ENCODE assay signal across 25 cellular contexts in the genomic region with DNA sequence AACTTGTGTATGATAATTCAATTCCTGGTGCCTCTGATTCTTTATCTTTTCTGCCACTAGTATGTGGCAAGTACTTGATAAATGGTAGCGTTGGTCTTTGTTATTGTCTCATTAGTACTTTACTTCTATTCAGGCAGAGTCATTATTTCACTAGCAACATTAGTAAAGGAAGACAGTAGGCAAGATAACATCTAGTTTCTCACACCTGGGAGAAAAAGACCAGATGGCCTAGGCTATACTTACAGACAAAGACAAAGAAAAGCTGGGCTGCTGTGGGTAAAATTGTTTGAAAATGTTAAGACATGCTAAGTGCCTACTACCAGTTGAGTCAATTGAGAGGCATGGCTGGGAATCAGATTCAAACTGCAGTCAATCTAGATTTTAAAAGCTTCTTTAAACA.
DNase-seq lines count a peak whose midpoint lies in the region; ATAC-seq, FAIRE-seq and TF ChIP-seq lines count a peak whose summit lies in the region.
"Had no signal": no experiment of that assay in that cellular context is flagged by ENCODE, and none has a peak within 500 bp of the region (broad histone marks: within the 10 kb centered on the region; RNA-seq: fewer than 3 reads in every experiment).

No MANE protein-coding gene starts in this region.

- no peaks in the 10 kb centered on the region for H3K9me3 Mint-ChIP-seq in CD8-positive, alpha-beta T cell
- H3K9me3 Mint-ChIP-seq: activated naive CD4-positive, alpha-beta T cell treated with anti-CD3 and anti-CD28 coated beads, Interleukin-2, amount 50 U/mL, for 72 hours; activated T-cell treated with anti-CD3 and anti-CD28 coated beads, Interleukin-2, amount 50 U/mL, for 72 hours; neural crest cell; T-helper 2 cell treated with Interferon-gamma antibody and Interleukin-4, amounts not matched to agents 5 μg/mL and 100 μg/mL, for 36 hours had no signal

- no peaks in the 10 kb centered on the region for H3K79me2 ChIP-seq in GM12878 (ENCODE audit: control insufficient read depth, insufficient read depth, low read length)

- H4K20me1 ChIP-seq in GM12878 (ENCODE audit: control insufficient read depth, insufficient read depth), result no peaks in the 10 kb centered on the region

- BruUV-seq in GM12878 (replicated peaks; lab: Mats Ljungman, UMichigan), result no TSS peak

- H3K27me3 Mint-ChIP-seq in CD8-positive, alpha-beta T cell (ENCODE audit: low read depth), result no peaks in the 10 kb centered on the region
- H3K27me3 Mint-ChIP-seq: progenitor cell of endocrine pancreas had no signal

- no peak overlapping the region for H3K27ac Mint-ChIP-seq in CD8-positive, alpha-beta T cell
- H3K27ac Mint-ChIP-seq: activated naive CD4-positive, alpha-beta T cell treated with anti-CD3 and anti-CD28 coated beads, Interleukin-2, amount 50 U/mL, for 72 hours; activated T-cell treated with anti-CD3 and anti-CD28 coated beads, Interleukin-2, amount 50 U/mL, for 72 hours; progenitor cell of endocrine pancreas; T-helper 2 cell treated with Interferon-gamma antibody and Interleukin-4, amounts not matched to agents 5 μg/mL and 100 μg/mL, for 36 hours had no signal

- no peak overlapping the region for H3K4me3 ChIP-seq in GM12878
- H3K4me3 ChIP-seq in CD8-positive, alpha-beta T cell (ENCODE audit: low read depth, low read length), result no peak overlapping the region
- H3K4me3 ChIP-seq: heart left ventricle, MG63, mucosa of descending colon, Peyer's patch, skin epidermis, stomach had no signal

- RAD21 ChIA-PET in GM12878 (lab: Charles Lee; ENCODE audit: unreplicated experiment), result interaction anchor here (1.1 to 11.0 kb wide), 11 partner anchors 8 to 331 kb away, joined by 3 to 221 read pairs (median 5); a partner anchor contains a TSS

- H3K4me2 ChIP-seq in GM12878 (ENCODE audit: control insufficient read depth, insufficient read depth), result no peak overlapping the region
- H3K4me2 ChIP-seq: SK-N-SH had no signal

- no peak for TF ChIP-seq RAD21 in GM12878 (IDR thresholded peaks at IDR 0.05; ENCODE audit: insufficient read depth, low read depth, low read length)

- POLR2A ChIA-PET in GM12878 (lab: Charles Lee), result interaction anchor here (1.0 to 1.7 kb wide), 4 partner anchors 10 to 75 kb away, joined by 3 to 9 read pairs (median 4); no protein-coding TSS in a partner anchor
- POLR2A ChIA-PET in CD8-positive, alpha-beta T cell (lab: Charles Lee), result no interaction called here

- no peak for FAIRE-seq in GM12878 (lab: Jason Lieb, UNC)
- FAIRE-seq: colon had no signal

- H3K4me1 Mint-ChIP-seq in CD8-positive, alpha-beta T cell (ENCODE audit: low read depth), result peaks cover 2% of the 10 kb centered on the region
- H3K4me1 Mint-ChIP-seq: neural crest cell had no signal

- no peaks in the 10 kb centered on the region for H3K4me1 ChIP-seq in GM12878 (ENCODE audit: control insufficient read depth, insufficient read depth, low read length)
- H3K4me1 ChIP-seq in CD8-positive, alpha-beta T cell (ENCODE audit: insufficient read depth, low read length), result no peaks in the 10 kb centered on the region
- H3K4me1 ChIP-seq: heart left ventricle, Peyer's patch, stomach had no signal

- intact Hi-C loops in GM12878 (cut with micrococcal nuclease; ENCODE audit: unreplicated experiment), result no loop called here
- intact Hi-C loops in CD8-positive, alpha-beta T cell (cut with DNase I, micrococcal nuclease), result no loop called here

- CTCF ChIA-PET in GM12878 (lab: Yijun Ruan, JAX), result interaction anchor here (0.7 to 1.9 kb wide), 9 partner anchors 11 to 284 kb away, joined by 3 to 6 read pairs (median 3); no protein-coding TSS in a partner anchor
- CTCF ChIA-PET in CD8-positive, alpha-beta T cell (lab: Charles Lee), result no interaction called here

- 38% methylated on average over 1 of the region's 1 CpG for WGBS in GM12878 (ENCODE audit: insufficient coverage, insufficient replicate concordance, low lambda C conversion rate, missing lambda C conversion rate)

- no peak overlapping the region for H3K27ac ChIP-seq in GM12878 (ENCODE audit: control insufficient read depth, insufficient read depth)
- no peak overlapping the region for H3K27ac ChIP-seq in CD8-positive, alpha-beta T cell (ENCODE audit: low read depth, low read length)
- H3K27ac ChIP-seq: heart left ventricle, Peyer's patch, skin epidermis, stomach had no signal

- H3K4me3 Mint-ChIP-seq in CD8-positive, alpha-beta T cell, result no peak overlapping the region
- H3K4me3 Mint-ChIP-seq: activated T-cell treated with anti-CD3 and anti-CD28 coated beads, Interleukin-2, amount 50 U/mL, for 72 hours; neural crest cell; T-helper 2 cell treated with Interferon-gamma antibody and Interleukin-4, amounts not matched to agents 5 μg/mL and 100 μg/mL, for 36 hours had no signal

- no peak for DNase-seq in GM12878 (ENCODE audit: low read depth, low spot score)
- no peak for DNase-seq in DMS79 (lab: John Stamatoyannopoulos, UW)
- no peak for DNase-seq in CD8-positive, alpha-beta T cell
- DNase-seq in activated CD8-positive, alpha-beta memory T cell treated with anti-CD3 and anti-CD28 coated beads, Interleukin-2, amount 50 U/mL, for 4 hours, result no peak
- DNase-seq: activated T-cell treated with anti-CD3 and anti-CD28 coated beads, Interleukin-2, amount 50 U/mL, for 72 hours; Calu3; heart left ventricle; left ventricle myocardium superior; MG63; mucosa of descending colon; NCI-H1694; Peyer's patch; SK-N-SH; stimulated activated CD4-positive, alpha-beta T cell treated with anti-CD3 and anti-CD28 coated beads, Interleukin-4, amount 100 ng/mL, for 1 hour; stomach; trophoblast cell had no signal

- no peak for TF ChIP-seq POLR2A in GM12878 (IDR thresholded peaks at IDR 0.05; ENCODE audit: low read depth, low read length)

- H2AFZ ChIP-seq in GM12878 (ENCODE audit: control insufficient read depth, low read depth, low read length), result no peak overlapping the region

- H3K9me3 ChIP-seq in GM12878 (replicated peaks; ENCODE audit: control insufficient read depth, insufficient read depth, low read length), result no peaks in the 10 kb centered on the region
- no peaks in the 10 kb centered on the region for H3K9me3 ChIP-seq in CD8-positive, alpha-beta T cell (ENCODE audit: low read length)
- H3K9me3 ChIP-seq: heart left ventricle, MG63, mucosa of descending colon, Peyer's patch, SK-N-SH, stomach had no signal

- H3K9ac ChIP-seq in GM12878 (ENCODE audit: control insufficient read depth, insufficient read depth, low read length), result no peak overlapping the region
- H3K9ac ChIP-seq: SK-N-SH had no signal

- TF ChIP-seq EP300 in GM12878 (IDR thresholded peaks at IDR 0.05; ENCODE audit: borderline replicate concordance in 1 of 2, control insufficient read depth in 1 of 2, low read depth in 2 of 2, low read length in 2 of 2), result no peak

- in situ Hi-C loops in GM12878 (cut with MboI), result no loop called here

- no peaks in the 10 kb centered on the region for H3K36me3 Mint-ChIP-seq in CD8-positive, alpha-beta T cell
- H3K36me3 Mint-ChIP-seq: activated naive CD4-positive, alpha-beta T cell treated with anti-CD3 and anti-CD28 coated beads, Interleukin-2, amount 50 U/mL, for 72 hours had no signal

- no peaks in the 10 kb centered on the region for H3K36me3 ChIP-seq in GM12878 (ENCODE audit: control insufficient read depth in 2 of 2, insufficient read depth in 2 of 2, low read length in 1 of 2)
- H3K36me3 ChIP-seq in CD8-positive, alpha-beta T cell (ENCODE audit: insufficient read depth, low read length), result no peaks in the 10 kb centered on the region
- H3K36me3 ChIP-seq: heart left ventricle, MG63, Peyer's patch, stomach had no signal

- no peaks in the 10 kb centered on the region for H3K27me3 ChIP-seq in GM12878 (replicated peaks in 1 of 2; ENCODE audit: control insufficient read depth in 2 of 2, insufficient read depth in 2 of 2, low read length in 1 of 2)
- no peaks in the 10 kb centered on the region for H3K27me3 ChIP-seq in CD8-positive, alpha-beta T cell (ENCODE audit: insufficient read depth, low read length)
- H3K27me3 ChIP-seq: heart left ventricle, MG63, Peyer's patch, stomach had no signal

- SMC1A ChIA-PET in GM12878 (lab: Charles Lee; ENCODE audit: uncharacterized antibody, unreplicated experiment), result interaction anchor here (0.8 to 15.7 kb wide), 20 partner anchors 8 to 331 kb away, joined by 3 to 296 read pairs (median 4); no protein-coding TSS in a partner anchor

- TF ChIP-seq CTCF in GM12878 (IDR thresholded peaks at IDR 0.05 in 2 of 3, conservative IDR thresholded peaks at IDR 0.05 in 1 of 3; ENCODE audit: control insufficient read depth in 2 of 3, extremely low read depth in 1 of 3, insufficient read depth in 1 of 3, low read depth in 3 of 3, low read length in 3 of 3), result no peak
- no peak for TF ChIP-seq CTCF in CD8-positive, alpha-beta T cell (IDR thresholded peaks at IDR 0.05)

- ATAC-seq in GM18907 (IDR thresholded peaks at IDR 0.05; ENCODE audit: unreplicated experiment) (peak; percentile 37), GM21576 (IDR thresholded peaks at IDR 0.05; ENCODE audit: unreplicated experiment) (peak; percentile 44), HG02973 (IDR thresholded peaks at IDR 0.05; ENCODE audit: unreplicated experiment) (peak; percentile 11), GM12878 (peak; percentile 53)
- no peak for ATAC-seq in CD8-positive, alpha-beta T cell
- ATAC-seq: activated naive CD4-positive, alpha-beta T cell treated with anti-CD3 and anti-CD28 coated beads, Interleukin-2, amount 50 U/mL, for 72 hours; activated T-cell treated with anti-CD3 and anti-CD28 coated beads, Interleukin-2, amount 50 U/mL, for 72 hours; heart left ventricle; left ventricle myocardium superior; mucosa of descending colon had no signal

TF ChIP-seq in GM12878, 131 proteins besides CTCF, POLR2A, EP300 and RAD21 (continues in another document):
- TF ChIP-seq ETV6 (conservative IDR thresholded peaks at IDR 0.05 in 1 of 2, IDR thresholded peaks at IDR 0.05 in 1 of 2; ENCODE audit: borderline replicate concordance in 1 of 2, low read depth in 1 of 2), result no peak
- peak; percentile 60; the same call in 1 of the 2 replicates for TF ChIP-seq ZNF24 (IDR thresholded peaks at IDR 0.05)
- TF ChIP-seq, protein P1, sequence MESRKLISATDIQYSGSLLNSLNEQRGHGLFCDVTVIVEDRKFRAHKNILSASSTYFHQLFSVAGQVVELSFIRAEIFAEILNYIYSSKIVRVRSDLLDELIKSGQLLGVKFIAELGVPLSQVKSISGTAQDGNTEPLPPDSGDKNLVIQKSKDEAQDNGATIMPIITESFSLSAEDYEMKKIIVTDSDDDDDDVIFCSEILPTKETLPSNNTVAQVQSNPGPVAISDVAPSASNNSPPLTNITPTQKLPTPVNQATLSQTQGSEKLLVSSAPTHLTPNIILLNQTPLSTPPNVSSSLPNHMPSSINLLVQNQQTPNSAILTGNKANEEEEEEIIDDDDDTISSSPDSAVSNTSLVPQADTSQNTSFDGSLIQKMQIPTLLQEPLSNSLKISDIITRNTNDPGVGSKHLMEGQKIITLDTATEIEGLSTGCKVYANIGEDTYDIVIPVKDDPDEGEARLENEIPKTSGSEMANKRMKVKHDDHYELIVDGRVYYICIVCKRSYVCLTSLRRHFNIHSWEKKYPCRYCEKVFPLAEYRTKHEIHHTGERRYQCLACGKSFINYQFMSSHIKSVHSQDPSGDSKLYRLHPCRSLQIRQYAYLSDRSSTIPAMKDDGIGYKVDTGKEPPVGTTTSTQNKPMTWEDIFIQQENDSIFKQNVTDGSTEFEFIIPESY (IDR thresholded peaks at IDR 0.05), result no peak
- no peak for TF ChIP-seq RUNX3 (IDR thresholded peaks at IDR 0.05; ENCODE audit: low read length)
- no peak for TF ChIP-seq FOS (IDR thresholded peaks at IDR 0.05; ENCODE audit: borderline replicate concordance, extremely low read depth, insufficient read length)
